In genomic region chr1:11784993-11785769, GRCh38 we compare ENCODE assay signal across 8 cellular contexts. TPM values are rescaled to one million over a fixed set of nuclear protein-coding genes. Genes with fewer than 3 reads are reported as not detected.
DNase-seq lines count a peak whose midpoint lies in the region; ATAC-seq, FAIRE-seq and TF ChIP-seq lines count a peak whose summit lies in the region.

No MANE protein-coding gene starts in this region.

- peak overlapping the region; percentile 51 for H3K4me2 ChIP-seq in HCT116 (ENCODE audit: low read length)
- no peak overlapping the region for H3K4me2 ChIP-seq in GM12878 (ENCODE audit: control insufficient read depth, insufficient read depth)

- TF ChIP-seq POLR2A in HCT116 (IDR thresholded peaks at IDR 0.05; ENCODE audit: borderline replicate concordance, extremely low read depth, insufficient read depth, insufficient read length) (no peak), GM12878 (IDR thresholded peaks at IDR 0.05; ENCODE audit: low read depth, low read length) (no peak), gastrocnemius medialis (IDR thresholded peaks at IDR 0.05) (no peak)

- peaks cover 12% of the 10 kb centered on the region for H3K4me1 ChIP-seq in CD8-positive, alpha-beta T cell (ENCODE audit: insufficient read depth, low read length)
- H3K4me1 ChIP-seq in HCT116 (ENCODE audit: control insufficient read depth in 1 of 2, insufficient read depth in 2 of 2, low read length in 2 of 2) (peaks cover 17 to 48% of the 10 kb centered on the region in 2 experiments), GM12878 (ENCODE audit: control insufficient read depth, insufficient read depth, low read length) (peaks cover 4% of the 10 kb centered on the region; the same call in 1 of the 2 replicates), iPS-18a (ENCODE audit: control insufficient read depth, low read depth, low read length) (peaks cover 18% of the 10 kb centered on the region), gastrocnemius medialis (peaks cover 47 to 56% of the 10 kb centered on the region in 2 donors)

- POLR2A ChIA-PET in CD8-positive, alpha-beta T cell (lab: Charles Lee): interaction anchor here (0.6 to 1.4 kb wide), 2 partner anchors 13 to 21 kb away, joined by 3 read pairs; partner anchors contain the start of genes CLCN6 and MTHFR
- POLR2A ChIA-PET in HCT116 (lab: Charles Lee) (no interaction called here), RWPE1 (lab: Yijun Ruan, JAX; ENCODE audit: low non-redundant PET) (interaction anchor here (0.6 kb wide), 1 partner anchor 64 kb away, joined by 3 read pairs; no protein-coding TSS in a partner anchor), GM12878 (lab: Charles Lee) (interaction anchor here (1.1 to 1.4 kb wide), 3 partner anchors 18 to 123 kb away, joined by 3 read pairs; no protein-coding TSS in a partner anchor)

- peaks cover 2% of the 10 kb centered on the region for H3K36me3 Mint-ChIP-seq in CD8-positive, alpha-beta T cell

- H3K4me1 Mint-ChIP-seq in CD8-positive, alpha-beta T cell (ENCODE audit: low read depth): peaks cover 8% of the 10 kb centered on the region

- H3K27ac ChIP-seq in CD8-positive, alpha-beta T cell (ENCODE audit: low read depth, low read length): no peak overlapping the region
- H3K27ac ChIP-seq in HCT116 (ENCODE audit: low read depth, low read length) (no peak overlapping the region; the same call in 1 of the 2 replicates), RWPE1 (peak overlapping the region; percentile 9; the same call in 1 of the 2 replicates), GM12878 (ENCODE audit: control insufficient read depth, insufficient read depth) (no peak overlapping the region), iPS-18a (ENCODE audit: low read length) (no peak overlapping the region), gastrocnemius medialis (peak overlapping the region; percentile 39 to 98 (median 58))

- H3K4me3 ChIP-seq in CD8-positive, alpha-beta T cell (ENCODE audit: low read depth, low read length): peak overlapping the region; percentile 33
- no peak overlapping the region for H3K4me3 ChIP-seq in HCT116 (replicated peaks in 1 of 2; ENCODE audit: low read depth in 1 of 2, low read length in 2 of 2)
- no peak overlapping the region for H3K4me3 ChIP-seq in GM12878
- H3K4me3 ChIP-seq in iPS-18a (ENCODE audit: low read length): no peak overlapping the region
- H3K4me3 ChIP-seq in gastrocnemius medialis: peak overlapping the region; percentile 31 to 48 (median 40)

- in situ Hi-C loops in GM12878 (cut with MboI) (no loop called here), gastrocnemius medialis (cut with MboI; ENCODE audit: low sequenced_read_pairs in 4 of 4) (loop anchor here in 1 of 4 donors (10.0 kb wide), 1 partner anchor 50 kb away; the partner anchor contains the start of gene AGTRAP)

- peak in 5 of 7 experiments; percentile 22 to 68 (median 40) for DNase-seq in CD8-positive, alpha-beta T cell
- DNase-seq in HCT116 (ENCODE audit: low read depth, low spot score) (peak; percentile 19), RWPE1 (ENCODE audit: low spot score) (peak; percentile 55), GM12878 (ENCODE audit: low read depth, low spot score) (no peak), gastrocnemius medialis (peak in 1 of 2 donors; percentile 66), GDM1 (lab: John Stamatoyannopoulos, UW) (no peak), SIG-M5 treated with dmso at 0.1 percent for 504 hours (lab: John Stamatoyannopoulos, UW; ENCODE audit: unreplicated experiment) (no peak)

- peak overlapping the region; percentile 54 for H3K4me3 Mint-ChIP-seq in CD8-positive, alpha-beta T cell

- no peak for TF ChIP-seq RAD21 in HCT116 (IDR thresholded peaks at IDR 0.05; ENCODE audit: low read depth)
- peak; percentile 43 for TF ChIP-seq RAD21 in GM12878 (IDR thresholded peaks at IDR 0.05; ENCODE audit: insufficient read depth, low read depth, low read length)

- no peaks in the 10 kb centered on the region for H3K9me3 ChIP-seq in CD8-positive, alpha-beta T cell (ENCODE audit: low read length)
- H3K9me3 ChIP-seq in HCT116 (ENCODE audit: control insufficient read depth in 1 of 2, insufficient read depth in 1 of 2, low read depth in 1 of 2, low read length in 2 of 2) (no peaks in the 10 kb centered on the region), GM12878 (replicated peaks; ENCODE audit: control insufficient read depth, insufficient read depth, low read length) (no peaks in the 10 kb centered on the region), iPS-18a (ENCODE audit: control insufficient read depth, low read depth, low read length) (no peaks in the 10 kb centered on the region), gastrocnemius medialis (no peaks in the 10 kb centered on the region)

- CTCF ChIA-PET in CD8-positive, alpha-beta T cell (lab: Charles Lee): interaction anchor here (0.8 to 1.5 kb wide), 6 partner anchors 8 to 141 kb away, joined by 3 to 5 read pairs (median 3); no protein-coding TSS in a partner anchor
- CTCF ChIA-PET in HCT116 (lab: Charles Lee) (interaction anchor here (1.1 to 1.2 kb wide), 2 partner anchors 12 to 21 kb away, joined by 3 to 4 read pairs; partner anchors contain the start of gene CLCN6), RWPE1 (lab: Yijun Ruan, JAX) (interaction anchor here (0.7 kb wide), 1 partner anchor 1196 kb away, joined by 4 read pairs; no protein-coding TSS in a partner anchor), GM12878 (lab: Yijun Ruan, JAX) (interaction anchor here (0.6 to 4.9 kb wide), 10 partner anchors 12 to 182 kb away, joined by 3 to 24 read pairs (median 4); no protein-coding TSS in a partner anchor)

- peak; percentile 78 for TF ChIP-seq CTCF in CD8-positive, alpha-beta T cell (IDR thresholded peaks at IDR 0.05)
- TF ChIP-seq CTCF in HCT116 (IDR thresholded peaks at IDR 0.05 in 2 of 3, conservative IDR thresholded peaks at IDR 0.05 in 1 of 3; ENCODE audit: borderline replicate concordance in 1 of 3, insufficient read depth in 1 of 3, low read depth in 2 of 3, low read length in 2 of 3): peak in 2 of 3 experiments; percentile 94; a peak in 4 of 6 replicates
- peak; percentile 83 for TF ChIP-seq CTCF in RWPE1 (conservative IDR thresholded peaks at IDR 0.05; ENCODE audit: low read depth)
- TF ChIP-seq CTCF in GM12878 (IDR thresholded peaks at IDR 0.05 in 2 of 3, conservative IDR thresholded peaks at IDR 0.05 in 1 of 3; ENCODE audit: control insufficient read depth in 2 of 3, extremely low read depth in 1 of 3, insufficient read depth in 1 of 3, low read depth in 3 of 3, low read length in 3 of 3): peak; percentile 79 to 96 (median 81)
- peak in 4 of 5 experiments; percentile 87 to 95 (median 91) for TF ChIP-seq CTCF in gastrocnemius medialis (IDR thresholded peaks at IDR 0.05 in 4 of 5, conservative IDR thresholded peaks at IDR 0.05 in 1 of 5)

- no peaks in the 10 kb centered on the region for H3K27me3 ChIP-seq in CD8-positive, alpha-beta T cell (ENCODE audit: insufficient read depth, low read length)
- H3K27me3 ChIP-seq in HCT116 (ENCODE audit: insufficient read depth, low read length) (no peaks in the 10 kb centered on the region), GM12878 (replicated peaks in 1 of 2; ENCODE audit: control insufficient read depth in 2 of 2, insufficient read depth in 2 of 2, low read length in 1 of 2) (no peaks in the 10 kb centered on the region), iPS-18a (ENCODE audit: control insufficient read depth, insufficient read depth, low read length) (no peaks in the 10 kb centered on the region), gastrocnemius medialis (no peaks in the 10 kb centered on the region)

- RAD21 ChIA-PET in HCT116 (lab: Charles Lee; ENCODE audit: low non-redundant PET in 1 of 2, low total read pairs in 2 of 2, uncharacterized antibody in 2 of 2, unreplicated experiment in 2 of 2): no interaction called here
- RAD21 ChIA-PET in GM12878 (lab: Charles Lee; ENCODE audit: unreplicated experiment): interaction anchor here (0.6 kb wide), 1 partner anchor 43 kb away, joined by 4 read pairs; no protein-coding TSS in a partner anchor

- BruUV-seq in HCT116 (replicated peaks; lab: Mats Ljungman, UMichigan): no TSS peak
- BruUV-seq in GM12878 (replicated peaks; lab: Mats Ljungman, UMichigan): no TSS peak

- no peaks in the 10 kb centered on the region for H3K9me2 ChIP-seq in HCT116 (ENCODE audit: insufficient read depth)

- H3K79me2 ChIP-seq in HCT116 (ENCODE audit: insufficient read depth, low read length): no peaks in the 10 kb centered on the region
- no peaks in the 10 kb centered on the region for H3K79me2 ChIP-seq in GM12878 (ENCODE audit: control insufficient read depth, insufficient read depth, low read length)

- H4K20me1 ChIP-seq in HCT116 (ENCODE audit: insufficient read depth): no peaks in the 10 kb centered on the region
- no peaks in the 10 kb centered on the region for H4K20me1 ChIP-seq in GM12878 (ENCODE audit: control insufficient read depth, insufficient read depth)

- SMC1A ChIA-PET in GM12878 (lab: Charles Lee; ENCODE audit: uncharacterized antibody, unreplicated experiment): interaction anchor here (1.0 to 1.2 kb wide), 2 partner anchors 12 to 43 kb away, joined by 3 to 4 read pairs; no protein-coding TSS in a partner anchor

- no peak for TF ChIP-seq EP300 in GM12878 (IDR thresholded peaks at IDR 0.05; ENCODE audit: borderline replicate concordance in 1 of 2, control insufficient read depth in 1 of 2, low read depth in 2 of 2, low read length in 2 of 2)

- H2AFZ ChIP-seq in HCT116 (ENCODE audit: low read depth, low read length, poor library complexity, severe bottlenecking) (no peak overlapping the region), GM12878 (ENCODE audit: control insufficient read depth, low read depth, low read length) (no peak overlapping the region)

- no peak for FAIRE-seq in GM12878 (lab: Jason Lieb, UNC)

- ATAC-seq in CD8-positive, alpha-beta T cell: peak; percentile 54
- ATAC-seq in HCT116: peak; percentile 92
- peak; percentile 94 for ATAC-seq in GM12878
- peak in 1 of 2 donors; percentile 43 for ATAC-seq in gastrocnemius medialis

- H3K36me3 ChIP-seq in CD8-positive, alpha-beta T cell (ENCODE audit: insufficient read depth, low read length): no peaks in the 10 kb centered on the region
- H3K36me3 ChIP-seq in HCT116 (ENCODE audit: control insufficient read depth in 1 of 2, insufficient read depth in 2 of 2, low read length in 2 of 2) (no peaks in the 10 kb centered on the region), GM12878 (ENCODE audit: control insufficient read depth in 2 of 2, insufficient read depth in 2 of 2, low read length in 1 of 2) (no peaks in the 10 kb centered on the region), iPS-18a (ENCODE audit: control insufficient read depth, low read depth, low read length) (peaks cover 2% of the 10 kb centered on the region), gastrocnemius medialis (no peaks in the 10 kb centered on the region)

- H3K27me3 Mint-ChIP-seq in CD8-positive, alpha-beta T cell (ENCODE audit: low read depth): no peaks in the 10 kb centered on the region

- H3K9ac ChIP-seq in HCT116 (ENCODE audit: low read length) (no peak overlapping the region), GM12878 (ENCODE audit: control insufficient read depth, insufficient read depth, low read length) (no peak overlapping the region), iPS-18a (ENCODE audit: low read length) (peak overlapping the region; percentile 12)

- intact Hi-C loops in CD8-positive, alpha-beta T cell (cut with DNase I, micrococcal nuclease): loop anchor here in 1 of 2 experiments (2.0 kb wide), 1 partner anchor 20 kb away; the partner anchor contains the start of gene MTHFR
- intact Hi-C loops in HCT116 (cut with micrococcal nuclease) (no loop called here), GM12878 (cut with micrococcal nuclease; ENCODE audit: unreplicated experiment) (loop anchor here (5.0 kb wide), 1 partner anchor 107 kb away; no protein-coding TSS in a partner anchor), gastrocnemius medialis (cut with DNase I; ENCODE audit: low total_unique reads) (no loop called here)

- H3K9me3 Mint-ChIP-seq in CD8-positive, alpha-beta T cell: no peaks in the 10 kb centered on the region

- WGBS in GM12878 (ENCODE audit: insufficient coverage, insufficient replicate concordance, low lambda C conversion rate, missing lambda C conversion rate): 3% methylated on average over 28 of the region's 30 CpGs

- H3K27ac Mint-ChIP-seq in CD8-positive, alpha-beta T cell: no peak overlapping the region

RNA-seq across cellular contexts. Expression of gene MTHFR, which starts 20.6 kb away (rescaled TPM):
- total RNA-seq in CD8-positive, alpha-beta T cell: 10 to 100 TPM; 27.3 to 27.5 TPM
- total RNA-seq in HCT116 (2021; ENCODE audit: unreplicated experiment) (20.9 TPM), GM12878 (2014; rRNA removed) (16.1 and 16.8 TPM in 2 replicates), GM12878 (2014; rRNA removed; fragmentation: Illumina TruSeq; extraction: Trizol) (9.7 and 10.0 TPM in 2 replicates), GM12878 (2021) (15.8 and 16.6 TPM in 2 replicates), gastrocnemius medialis (10 to 100 TPM; 10.2 to 24.7 (median 18.1) TPM)
- 9.1 and 10.7 TPM in 2 replicates for polyA plus RNA-seq in HCT116 (2012)
- total RNA-seq in GM12878 (2013; cell fraction: nucleolus; rRNA removed): 64.5 and 71.1 TPM in 2 replicates
- 5.1 TPM for polyA plus RNA-seq in GM12878 (2011; ENCODE audit: low read depth)
- polyA plus RNA-seq in GM12878 (2011; rRNA removed) (8.0 and 13.1 TPM in 2 replicates), GM12878 (2014; fragmentation: Illumina TruSeq; extraction: Trizol) (5.0 and 9.0 TPM in 2 replicates), GM12878 (2014; fragmentation: Nextera tagmentation; extraction: Ambion mirVana) (1 to 10 TPM; 1.0 to 1.2 TPM), GM12878 (2014; rRNA removed) (14.1 and 15.1 TPM in 2 replicates), GM12878 (2016; fragmentation: Nextera tagmentation; extraction: Ambion mirVana) (1 to 10 TPM; 8.1 to 9.2 TPM)
- 11.3 and 14.2 TPM in 2 replicates for polyA plus RNA-seq in GM12878 (2011; cell fraction: cytosol; rRNA removed)
- polyA plus RNA-seq in GM12878 (2011; cell fraction: nucleus; rRNA removed): 20.6 and 23.7 TPM in 2 replicates
- polyA plus RNA-seq in GM12878 (2012): 10.9 and 11.0 TPM in 2 replicates
- polyA minus RNA-seq in GM12878 (2011; rRNA and poly(A)+ RNA removed): 27.2 and 43.1 TPM in 2 replicates
- 8.1 and 11.8 TPM in 2 replicates for polyA minus RNA-seq in GM12878 (2011; cell fraction: cytosol; rRNA and poly(A)+ RNA removed)
- 27.8 and 45.6 TPM in 2 replicates for polyA minus RNA-seq in GM12878 (2011; cell fraction: nucleus; rRNA and poly(A)+ RNA removed)

RNA-seq across cellular contexts. Expression of gene CLCN6, which starts 20.8 kb away (rescaled TPM):
- total RNA-seq in CD8-positive, alpha-beta T cell: 10 to 100 TPM; 14.8 to 18.5 TPM
- total RNA-seq in HCT116 (2021; ENCODE audit: unreplicated experiment): 13.7 TPM
- 5.6 and 6.3 TPM in 2 replicates for polyA plus RNA-seq in HCT116 (2012)
- 71.1 and 80.4 TPM in 2 replicates for total RNA-seq in GM12878 (2013; cell fraction: nucleolus; rRNA removed)
- 9.3 and 9.9 TPM in 2 replicates for total RNA-seq in GM12878 (2014; rRNA removed)
- 8.0 and 9.0 TPM in 2 replicates for total RNA-seq in GM12878 (2014; rRNA removed; fragmentation: Illumina TruSeq; extraction: Trizol)
- total RNA-seq in GM12878 (2021): 18.3 and 20.8 TPM in 2 replicates
- 6.5 TPM for polyA plus RNA-seq in GM12878 (2011; ENCODE audit: low read depth)
- 10.0 and 12.0 TPM in 2 replicates for polyA plus RNA-seq in GM12878 (2011; rRNA removed)
- 12.9 and 14.9 TPM in 2 replicates for polyA plus RNA-seq in GM12878 (2011; cell fraction: cytosol; rRNA removed)
- 65.7 and 71.3 TPM in 2 replicates for polyA plus RNA-seq in GM12878 (2011; cell fraction: nucleus; rRNA removed)
- polyA plus RNA-seq in GM12878 (2012): 11.9 and 13.7 TPM in 2 replicates
- 16.5 TPM in 2 replicates for polyA plus RNA-seq in GM12878 (2014; fragmentation: Illumina TruSeq; extraction: Trizol)
- 1 to 10 TPM; 2.2 to 2.4 TPM for polyA plus RNA-seq in GM12878 (2014; fragmentation: Nextera tagmentation; extraction: Ambion mirVana)
- 19.7 and 20.9 TPM in 2 replicates for polyA plus RNA-seq in GM12878 (2014; rRNA removed)
- polyA plus RNA-seq in GM12878 (2016; fragmentation: Nextera tagmentation; extraction: Ambion mirVana): 10 to 100 TPM in 1 of 2 experiments, 1 to 10 TPM in 1; 9.5 to 10.5 TPM
- 12.1 and 16.8 TPM in 2 replicates for polyA minus RNA-seq in GM12878 (2011; rRNA and poly(A)+ RNA removed)
- 3.3 and 4.0 TPM in 2 replicates for polyA minus RNA-seq in GM12878 (2011; cell fraction: cytosol; rRNA and poly(A)+ RNA removed)
- 17.4 and 25.6 TPM in 2 replicates for polyA minus RNA-seq in GM12878 (2011; cell fraction: nucleus; rRNA and poly(A)+ RNA removed)
- total RNA-seq in gastrocnemius medialis: 10 to 100 TPM in 1 of 4 donors, 1 to 10 TPM in 3; 7.1 to 11.9 (median 9.5) TPM

RNA-seq across cellular contexts. Expression of gene C1orf167, which starts 23.2 kb away (rescaled TPM):
- total RNA-seq in CD8-positive, alpha-beta T cell: not detected
- total RNA-seq in HCT116 (2021; ENCODE audit: unreplicated experiment) (0.12 TPM), GM12878 (2014; rRNA removed) (0.17 TPM in 1 of 2 replicates, not detected in the other), GM12878 (2014; rRNA removed; fragmentation: Illumina TruSeq; extraction: Trizol) (not detected in 2 replicates), GM12878 (2021) (0.31 TPM in 1 of 2 replicates, not detected in the other), gastrocnemius medialis (1 to 10 TPM in 1 of 4 donors, under 1 TPM in 1, not detected in 2; 1.00 to 1.4 TPM)
- 0.59 and 1.4 TPM in 2 replicates for polyA plus RNA-seq in HCT116 (2012)
- not detected in 2 replicates for total RNA-seq in GM12878 (2013; cell fraction: nucleolus; rRNA removed)
- not detected for polyA plus RNA-seq in GM12878 (2011; ENCODE audit: low read depth)
- polyA plus RNA-seq in GM12878 (2011; rRNA removed) (not detected in 2 replicates), GM12878 (2014; fragmentation: Illumina TruSeq; extraction: Trizol) (not detected in 2 replicates), GM12878 (2014; fragmentation: Nextera tagmentation; extraction: Ambion mirVana) (not detected), GM12878 (2014; rRNA removed) (not detected in 2 replicates), GM12878 (2016; fragmentation: Nextera tagmentation; extraction: Ambion mirVana) (not detected)
- not detected in 2 replicates for polyA plus RNA-seq in GM12878 (2011; cell fraction: cytosol; rRNA removed)
- polyA plus RNA-seq in GM12878 (2011; cell fraction: nucleus; rRNA removed): not detected in 2 replicates
- polyA plus RNA-seq in GM12878 (2012): 0.10 and 1.7 TPM in 2 replicates
- not detected in 2 replicates for polyA minus RNA-seq in GM12878 (2011; rRNA and poly(A)+ RNA removed)
- not detected in 2 replicates for polyA minus RNA-seq in GM12878 (2011; cell fraction: cytosol; rRNA and poly(A)+ RNA removed)
- polyA minus RNA-seq in GM12878 (2011; cell fraction: nucleus; rRNA and poly(A)+ RNA removed): not detected in 2 replicates

RNA-seq across cellular contexts. Expression of gene AGTRAP, which starts 49.2 kb away (rescaled TPM):
- 10 to 100 TPM; 10.4 to 10.9 TPM for total RNA-seq in CD8-positive, alpha-beta T cell
- total RNA-seq in HCT116 (2021; ENCODE audit: unreplicated experiment) (49.0 TPM), GM12878 (2014; rRNA removed) (12.8 and 16.1 TPM in 2 replicates), GM12878 (2014; rRNA removed; fragmentation: Illumina TruSeq; extraction: Trizol) (5.8 and 7.9 TPM in 2 replicates), GM12878 (2021) (10.0 and 12.7 TPM in 2 replicates), gastrocnemius medialis (100 to 1,000 TPM in 2 of 4 donors, 10 to 100 TPM in 2; 37.8 to 144 (median 103) TPM)
- polyA plus RNA-seq in HCT116 (2012): 51.9 and 61.4 TPM in 2 replicates
- total RNA-seq in GM12878 (2013; cell fraction: nucleolus; rRNA removed): 16.5 and 18.6 TPM in 2 replicates
- polyA plus RNA-seq in GM12878 (2011; ENCODE audit: low read depth): 3.4 TPM
- polyA plus RNA-seq in GM12878 (2011; rRNA removed) (3.5 and 7.7 TPM in 2 replicates), GM12878 (2014; fragmentation: Illumina TruSeq; extraction: Trizol) (2.3 and 7.0 TPM in 2 replicates), GM12878 (2014; fragmentation: Nextera tagmentation; extraction: Ambion mirVana) (1 to 10 TPM; 3.0 to 4.1 TPM), GM12878 (2014; rRNA removed) (14.6 and 16.3 TPM in 2 replicates), GM12878 (2016; fragmentation: Nextera tagmentation; extraction: Ambion mirVana) (10 to 100 TPM; 14.5 to 17.4 TPM)
- polyA plus RNA-seq in GM12878 (2011; cell fraction: cytosol; rRNA removed): 16.6 and 20.6 TPM in 2 replicates
- 19.7 and 25.2 TPM in 2 replicates for polyA plus RNA-seq in GM12878 (2011; cell fraction: nucleus; rRNA removed)
- 7.0 and 9.5 TPM in 2 replicates for polyA plus RNA-seq in GM12878 (2012)
- 3.9 and 9.0 TPM in 2 replicates for polyA minus RNA-seq in GM12878 (2011; rRNA and poly(A)+ RNA removed)
- 5.7 and 8.3 TPM in 2 replicates for polyA minus RNA-seq in GM12878 (2011; cell fraction: cytosol; rRNA and poly(A)+ RNA removed)
- 4.1 and 5.5 TPM in 2 replicates for polyA minus RNA-seq in GM12878 (2011; cell fraction: nucleus; rRNA and poly(A)+ RNA removed)

Comparison
In these comparisons a context has a peak if more than half of its experiments do, and no peak if none do; other contexts are left out.
1. DNase-seq: peak in CD8-positive, alpha-beta T cell (5 of 7), HCT116 (single experiment) and RWPE1 (single experiment); none in GM12878 (single experiment), GDM1 (single experiment) and SIG-M5 treated with dmso at 0.1 percent for 504 hours (single experiment).
2. H3K27ac ChIP-seq: peak in RWPE1 (single experiment) and gastrocnemius medialis (4 of 4); none in CD8-positive, alpha-beta T cell (single experiment), HCT116 (single experiment), GM12878 (single experiment) and iPS-18a (single experiment).
3. H3K4me3 ChIP-seq: peak in CD8-positive, alpha-beta T cell (single experiment) and gastrocnemius medialis (4 of 4); none in HCT116 (0 of 2), GM12878 (single experiment) and iPS-18a (single experiment).
4. Peak in every context shown above with its lines, with median percentiles within 50 percentile points of each other: CTCF ChIP-seq.